Comparison of ENCODE assay signal across 8 cellular contexts in genomic region chr13:25375727-25376358, GRCh38. TPM values are rescaled to one million over a fixed set of nuclear protein-coding genes. Genes with fewer than 3 reads are reported as not detected.
A peak's percentile ranks its signal among the peaks of the same experiment; 100 is the strongest.
DNase-seq lines count a peak whose midpoint lies in the region; ATAC-seq and TF ChIP-seq lines count a peak whose summit lies in the region.

No MANE protein-coding gene starts in this region.

- no peak overlapping the region for H3K4me3 Mint-ChIP-seq in WTC11

- peaks cover 34% of the 10 kb centered on the region for H3K27me3 Mint-ChIP-seq in WTC11 (ENCODE audit: low read depth)

- no peak overlapping the region for H3K4me3 ChIP-seq in BE2C (ENCODE audit: low read depth, low read length)

- no peaks in the 10 kb centered on the region for H3K4me1 ChIP-seq in BE2C

- no peak overlapping the region for H3K27ac Mint-ChIP-seq in WTC11

- H3K4me1 Mint-ChIP-seq in WTC11: peaks cover 43% of the 10 kb centered on the region

- H3K9me3 Mint-ChIP-seq in WTC11: no peaks in the 10 kb centered on the region

- no peaks in the 10 kb centered on the region for H3K36me3 Mint-ChIP-seq in WTC11

- no peaks in the 10 kb centered on the region for H3K36me3 ChIP-seq in BE2C

- peaks cover 59% of the 10 kb centered on the region for H3K27me3 ChIP-seq in BE2C

- DNase-seq in BE2C (peak; percentile 49), NCI-H1694 treated with DMSO at 0.1 percent for 48 hours (lab: John Stamatoyannopoulos, UW) (peak; percentile 24), WTC11 (ENCODE audit: low spot score) (peak; percentile 36), fibroblast of the conjunctiva (ENCODE audit: low read depth) (peak; percentile 27), renal cortical epithelial cell (ENCODE audit: low read depth) (peak; percentile 23), middle frontal gyrus (ENCODE audit: extremely low spot score, low spot score) (no peak)

- no peaks in the 10 kb centered on the region for H3K9me3 ChIP-seq in BE2C

- ATAC-seq in WTC11 (peak; percentile 21; the same call in 1 of the 2 replicates), GM19463 (IDR thresholded peaks at IDR 0.05; ENCODE audit: unreplicated experiment) (no peak)

- CTCF ChIA-PET in WTC11 (lab: Charles Lee): interaction anchor here (0.6 to 2.2 kb wide), 10 partner anchors 9 to 380 kb away, joined by 3 to 10 read pairs (median 4); no protein-coding TSS in a partner anchor

- peak; percentile 78 for TF ChIP-seq CTCF in BE2C (IDR thresholded peaks at IDR 0.05; ENCODE audit: low read depth, low read length)
- TF ChIP-seq CTCF in GM12873 (IDR thresholded peaks at IDR 0.05; ENCODE audit: insufficient read depth, low read depth, low read length, missing control alignments): peak; percentile 65
- TF ChIP-seq CTCF in WTC11 (IDR thresholded peaks at IDR 0.05): peak; percentile 87

- POLR2A ChIA-PET in WTC11 (lab: Charles Lee): no interaction called here

TF ChIP-seq in WTC11, 78 proteins besides CTCF, POLR2A, EP300 and RAD21:
- TF ChIP-seq ZMAT4 (CRISPR knock-in tag; IDR thresholded peaks at IDR 0.05) (no peak), RELA (CRISPR knock-in tag; IDR thresholded peaks at IDR 0.05; ENCODE audit: borderline replicate concordance) (no peak), MXD4 (CRISPR knock-in tag; IDR thresholded peaks at IDR 0.05; ENCODE audit: borderline replicate concordance) (no peak), ZNF121 (CRISPR knock-in tag; IDR thresholded peaks at IDR 0.05) (no peak), CDX4 (CRISPR knock-in tag; IDR thresholded peaks at IDR 0.05; ENCODE audit: borderline replicate concordance) (no peak), TEAD4 (CRISPR knock-in tag; IDR thresholded peaks at IDR 0.05) (no peak), HMGXB4 (CRISPR knock-in tag; IDR thresholded peaks at IDR 0.05) (no peak), ZNF396 (CRISPR knock-in tag; IDR thresholded peaks at IDR 0.05; ENCODE audit: borderline replicate concordance) (no peak)
- TF ChIP-seq, protein P1, sequence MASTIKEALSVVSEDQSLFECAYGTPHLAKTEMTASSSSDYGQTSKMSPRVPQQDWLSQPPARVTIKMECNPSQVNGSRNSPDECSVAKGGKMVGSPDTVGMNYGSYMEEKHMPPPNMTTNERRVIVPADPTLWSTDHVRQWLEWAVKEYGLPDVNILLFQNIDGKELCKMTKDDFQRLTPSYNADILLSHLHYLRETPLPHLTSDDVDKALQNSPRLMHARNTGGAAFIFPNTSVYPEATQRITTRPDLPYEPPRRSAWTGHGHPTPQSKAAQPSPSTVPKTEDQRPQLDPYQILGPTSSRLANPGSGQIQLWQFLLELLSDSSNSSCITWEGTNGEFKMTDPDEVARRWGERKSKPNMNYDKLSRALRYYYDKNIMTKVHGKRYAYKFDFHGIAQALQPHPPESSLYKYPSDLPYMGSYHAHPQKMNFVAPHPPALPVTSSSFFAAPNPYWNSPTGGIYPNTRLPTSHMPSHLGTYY (CRISPR knock-in tag; IDR thresholded peaks at IDR 0.05): no peak

RNA-seq across cellular contexts. Expression of gene ATP8A2, which starts 4.1 kb away (rescaled TPM):
- polyA plus RNA-seq in BE2C (2012; ENCODE audit: insufficient read depth, insufficient read length, low read depth): 0.60 TPM
- total RNA-seq in WTC11 (2021): 4.0 to 5.2 TPM (median 5.0 TPM) in 3 replicates
- total RNA-seq in renal cortical epithelial cell: 2.7 and 12.3 TPM in 2 replicates
